ENCODE assay signal across 8 cellular contexts in the genomic region with DNA sequence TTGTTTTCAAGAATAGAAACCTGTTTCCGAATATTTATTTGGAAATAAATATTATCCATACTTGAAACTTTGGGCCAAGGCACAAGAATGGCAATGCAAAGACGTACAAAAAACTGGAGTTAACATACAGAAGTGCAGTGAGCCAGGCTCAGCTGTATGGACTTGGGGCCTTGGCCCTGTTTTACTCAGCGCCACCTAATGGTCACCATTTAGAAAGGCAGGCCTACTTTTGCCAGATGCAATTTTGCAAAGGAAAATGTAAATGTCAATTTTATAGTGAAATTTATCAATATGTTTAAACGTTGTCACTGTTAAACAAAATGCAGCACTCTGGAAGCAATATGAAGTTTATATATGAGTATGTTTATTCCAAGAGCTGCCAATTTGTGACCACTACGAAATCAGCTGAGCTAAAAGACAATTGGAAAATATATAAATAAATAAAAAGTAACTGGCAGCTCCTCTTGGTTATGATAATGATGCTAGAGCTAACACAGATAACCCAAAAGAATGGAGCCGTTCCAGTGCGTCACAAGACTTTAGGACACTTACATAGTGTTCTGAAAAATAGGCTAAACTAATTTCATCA.
DNase-seq lines count a peak whose midpoint lies in the region; ATAC-seq, FAIRE-seq and TF ChIP-seq lines count a peak whose summit lies in the region.

No MANE protein-coding gene starts in this region.

- intact Hi-C loops in lower lobe of right lung (cut with DNase I), result no loop called here

- H3K27ac ChIP-seq in AG04450 (ENCODE audit: low read depth, low read length) (no peak overlapping the region), astrocyte (ENCODE audit: low read depth, low read length) (no peak overlapping the region), lower lobe of right lung (no peak overlapping the region)

- H3K9me3 ChIP-seq in AG04450 (ENCODE audit: control insufficient read depth, insufficient read depth, low read length), result no peaks in the 10 kb centered on the region
- no peaks in the 10 kb centered on the region for H3K9me3 ChIP-seq in NT2/D1 (ENCODE audit: insufficient read depth, low read length)
- no peaks in the 10 kb centered on the region for H3K9me3 ChIP-seq in astrocyte (ENCODE audit: insufficient read depth, low read depth, low read length)
- H3K9me3 ChIP-seq in lower lobe of right lung, result no peaks in the 10 kb centered on the region

- no peaks in the 10 kb centered on the region for H3K36me3 Mint-ChIP-seq in HFFc6 (ENCODE audit: low read depth)
- no peaks in the 10 kb centered on the region for H3K36me3 Mint-ChIP-seq in astrocyte (ENCODE audit: low read depth, unreplicated experiment)

- H3K4me3 Mint-ChIP-seq in HFFc6 (no peak overlapping the region), astrocyte (ENCODE audit: unreplicated experiment) (no peak overlapping the region)

- H4K20me1 ChIP-seq in astrocyte (ENCODE audit: insufficient read depth, low read length), result no peaks in the 10 kb centered on the region

- no peak overlapping the region for H3K9ac ChIP-seq in NT2/D1 (ENCODE audit: insufficient read length, low read depth)
- H3K9ac ChIP-seq in astrocyte (ENCODE audit: low read length), result no peak overlapping the region

- no peak overlapping the region for H3K27ac Mint-ChIP-seq in HFFc6
- no peak overlapping the region for H3K27ac Mint-ChIP-seq in astrocyte (ENCODE audit: unreplicated experiment)

- H3K27me3 Mint-ChIP-seq in HFFc6 (ENCODE audit: insufficient read depth) (no peaks in the 10 kb centered on the region; the same call in none of the 2 replicates), astrocyte (ENCODE audit: low read depth, unreplicated experiment) (no peaks in the 10 kb centered on the region)

- H3K4me1 Mint-ChIP-seq in HFFc6 (ENCODE audit: low read depth) (no peaks in the 10 kb centered on the region), astrocyte (ENCODE audit: low read depth, unreplicated experiment) (no peaks in the 10 kb centered on the region)

- CTCF ChIA-PET in AG04450 (lab: Charles Lee), result interaction anchor here (0.6 to 2.3 kb wide), 17 partner anchors 8 to 643 kb away, joined by 3 to 18 read pairs (median 4); no protein-coding TSS in a partner anchor

- H3K9me3 Mint-ChIP-seq in HFFc6 (no peaks in the 10 kb centered on the region), astrocyte (ENCODE audit: unreplicated experiment) (no peaks in the 10 kb centered on the region)

- H3K4me3 ChIP-seq in AG04450 (ENCODE audit: low read depth, low read length) (no peak overlapping the region), NT2/D1 (ENCODE audit: insufficient read length, low read depth) (no peak overlapping the region), astrocyte (ENCODE audit: insufficient read depth, low read depth, low read length) (no peak overlapping the region), lower lobe of right lung (no peak overlapping the region)

- no peaks in the 10 kb centered on the region for H3K27me3 ChIP-seq in AG04450 (ENCODE audit: control insufficient read depth, insufficient read depth, low read length)
- no peaks in the 10 kb centered on the region for H3K27me3 ChIP-seq in NT2/D1 (ENCODE audit: insufficient read depth, insufficient read length)
- no peaks in the 10 kb centered on the region for H3K27me3 ChIP-seq in astrocyte (ENCODE audit: insufficient read depth, low read length)
- no peaks in the 10 kb centered on the region for H3K27me3 ChIP-seq in lower lobe of right lung (ENCODE audit: low read depth)

- no peak overlapping the region for H3K4me2 ChIP-seq in astrocyte (ENCODE audit: low read length)

- DNase-seq in AG04450 (ENCODE audit: low read depth, low spot score) (no peak), ELR (ENCODE audit: low read depth) (peak; percentile 72), HFFc6 (peak; percentile 15), NT2/D1 (ENCODE audit: low read depth, low spot score) (peak; percentile 47), astrocyte (ENCODE audit: low read depth) (no peak), lower lobe of right lung (no peak), NCI-H2107 (lab: John Stamatoyannopoulos, UW) (no peak)

- H3K79me2 ChIP-seq in astrocyte (ENCODE audit: insufficient read depth, low read length), result no peaks in the 10 kb centered on the region

- ATAC-seq in lower lobe of right lung (peak; percentile 59 to 65), HG03097 (IDR thresholded peaks at IDR 0.05; ENCODE audit: low FRiP score, unreplicated experiment) (no peak)

- POLR2A ChIA-PET in AG04450 (lab: Yijun Ruan, JAX), result no interaction called here

- TF ChIP-seq CTCF in AG04450 (IDR thresholded peaks at IDR 0.05; ENCODE audit: low read depth, low read length) (peak; percentile 81), HFFc6 (IDR thresholded peaks at IDR 0.05) (peak; percentile 87), astrocyte (IDR thresholded peaks at IDR 0.05; ENCODE audit: insufficient read depth, low read depth, low read length) (peak; percentile 78), lower lobe of right lung (IDR thresholded peaks at IDR 0.05) (peak; percentile 58)

- H3K36me3 ChIP-seq in NT2/D1 (ENCODE audit: insufficient read depth, insufficient read length, low read length) (no peaks in the 10 kb centered on the region), astrocyte (ENCODE audit: insufficient read depth, low read length) (no peaks in the 10 kb centered on the region), lower lobe of right lung (no peaks in the 10 kb centered on the region)

- H2AFZ ChIP-seq in astrocyte (ENCODE audit: low read depth, low read length), result no peak overlapping the region

- no peak for FAIRE-seq in astrocyte (lab: Jason Lieb, UNC)

- H3K4me1 ChIP-seq in NT2/D1 (ENCODE audit: insufficient read depth, insufficient read length), result no peaks in the 10 kb centered on the region
- no peaks in the 10 kb centered on the region for H3K4me1 ChIP-seq in astrocyte (ENCODE audit: insufficient read depth, low read length)
- H3K4me1 ChIP-seq in lower lobe of right lung, result no peaks in the 10 kb centered on the region

Comparison
In these comparisons a context has a peak if more than half of its experiments do, and no peak if none do; other contexts are left out.
1. DNase-seq: peak in ELR (single experiment), HFFc6 (single experiment) and NT2/D1 (single experiment); none in AG04450 (single experiment), astrocyte (single experiment), lower lobe of right lung (single experiment) and NCI-H2107 (single experiment).
2. Peak in every context shown above with its lines, with median percentiles within 50 percentile points of each other: CTCF ChIP-seq.